ENCODE assay signal across 14 cellular contexts in the genomic region with DNA sequence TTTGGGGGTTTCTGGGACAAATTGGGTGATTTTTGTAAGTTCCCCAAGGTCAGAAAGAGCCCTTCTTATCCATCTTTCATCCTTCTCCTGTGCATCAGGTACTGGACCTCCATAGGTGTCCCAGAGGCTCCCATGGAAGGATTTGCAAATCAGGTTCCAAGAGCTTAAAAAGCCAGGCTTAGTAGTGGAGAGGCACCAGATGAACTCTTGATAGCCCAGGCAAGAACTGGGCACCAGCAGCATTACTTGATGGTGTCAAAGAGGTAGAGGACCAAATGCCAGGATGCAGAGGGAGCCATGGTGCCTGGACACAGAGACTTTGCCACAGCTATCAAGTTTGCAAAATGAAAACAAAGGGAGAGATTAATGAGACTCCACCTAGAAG. TPM values are rescaled to one million over a fixed set of nuclear protein-coding genes. Genes with fewer than 3 reads are reported as not detected.
DNase-seq lines count a peak whose midpoint lies in the region; TF ChIP-seq lines count a peak whose summit lies in the region.
"Had no signal": no experiment of that assay in that cellular context is flagged by ENCODE, and none has a peak within 500 bp of the region (broad histone marks: within the 10 kb centered on the region; RNA-seq: fewer than 3 reads in every experiment).

No MANE protein-coding gene starts in this region.

- H3K9me3 ChIP-seq in ES-I3 (ENCODE audit: control insufficient read depth, insufficient read depth, low read length), result no peaks in the 10 kb centered on the region
- H3K9me3 ChIP-seq in SJSA1 (replicated peaks), result no peaks in the 10 kb centered on the region
- no peaks in the 10 kb centered on the region for H3K9me3 ChIP-seq in hepatocyte (ENCODE audit: low read depth)
- H3K9me3 ChIP-seq in skeletal muscle satellite cell (replicated peaks; ENCODE audit: low read length), result no peaks in the 10 kb centered on the region
- H3K9me3 ChIP-seq: body of pancreas, HAP-1, pancreas had no signal

- peak overlapping the region; percentile 68 for H3K4me2 ChIP-seq in hepatocyte
- H3K4me2 ChIP-seq in skeletal muscle satellite cell (ENCODE audit: low read length), result peak overlapping the region; percentile 56

- no peaks in the 10 kb centered on the region for H3K36me3 Mint-ChIP-seq in activated T-cell treated with anti-CD3 and anti-CD28 coated beads, Interleukin-2, amount 50 U/mL, for 24 hours (ENCODE audit: low read depth)

- H3K9ac ChIP-seq in ES-I3 (ENCODE audit: low read depth, low read length) (peak overlapping the region; percentile 35; the same call in 1 of the 2 replicates), skeletal muscle satellite cell (ENCODE audit: low read depth, low read length) (peak overlapping the region; percentile 81)

- H3K27ac ChIP-seq in SJSA1 (0 out of 2 replicates have a peak overlapping the region, but pooled peaks have one; percentile 26), hepatocyte (peak overlapping the region; percentile 87)
- H3K27ac ChIP-seq: body of pancreas, pancreas had no signal

- H3K4me3 ChIP-seq in SJSA1, result no peak overlapping the region
- no peak overlapping the region for H3K4me3 ChIP-seq in hepatocyte
- no peak overlapping the region for H3K4me3 ChIP-seq in skeletal muscle satellite cell (ENCODE audit: low read length)
- H3K4me3 ChIP-seq: body of pancreas, HAP-1, lung, pancreas had no signal

- no peaks in the 10 kb centered on the region for H3K79me2 ChIP-seq in hepatocyte

- no peaks in the 10 kb centered on the region for H3K9me3 Mint-ChIP-seq in activated T-cell treated with anti-CD3 and anti-CD28 coated beads, Interleukin-2, amount 50 U/mL, for 24 hours
- H3K9me3 Mint-ChIP-seq: activated CD4-positive, alpha-beta T cell treated with anti-CD3 and anti-CD28 coated beads, Interleukin-2, amount 10 ng/mL, durations not matched to agents 7 days and 5 days; CD4-positive, alpha-beta T cell had no signal

- no peaks in the 10 kb centered on the region for H3K27me3 ChIP-seq in SJSA1 (replicated peaks)
- H3K27me3 ChIP-seq in hepatocyte, result no peaks in the 10 kb centered on the region
- no peaks in the 10 kb centered on the region for H3K27me3 ChIP-seq in skeletal muscle satellite cell (ENCODE audit: control insufficient read depth, insufficient read depth, low read length)
- H3K27me3 ChIP-seq: body of pancreas, pancreas had no signal

- H3K4me1 Mint-ChIP-seq in activated T-cell treated with anti-CD3 and anti-CD28 coated beads, Interleukin-2, amount 50 U/mL, for 24 hours (ENCODE audit: low read depth), result peaks cover 5% of the 10 kb centered on the region

- H4K20me1 ChIP-seq in hepatocyte (ENCODE audit: insufficient read depth, poor library complexity, severe bottlenecking), result no peaks in the 10 kb centered on the region

- TF ChIP-seq CTCF in hepatocyte (IDR thresholded peaks at IDR 0.05; ENCODE audit: poor library complexity), result no peak

- no peak overlapping the region for H3K27ac Mint-ChIP-seq in activated T-cell treated with anti-CD3 and anti-CD28 coated beads, Interleukin-2, amount 50 U/mL, for 24 hours
- H3K27ac Mint-ChIP-seq: activated CD4-positive, alpha-beta T cell treated with anti-CD3 and anti-CD28 coated beads, Interleukin-2, amount 10 ng/mL, durations not matched to agents 7 days and 5 days; CD4-positive, alpha-beta T cell had no signal

- no peak for DNase-seq in SJSA1 (ENCODE audit: low read depth in 1 of 2, low spot score in 2 of 2)
- no peak for DNase-seq in hepatocyte (ENCODE audit: low spot score)
- DNase-seq in A172 (ENCODE audit: low spot score), result no peak
- DNase-seq in activated T-cell treated with anti-CD3 and anti-CD28 coated beads, Interleukin-2, amount 50 U/mL, for 24 hours, result no peak
- DNase-seq in foreskin melanocyte, result no peak
- DNase-seq in GDM1 (lab: John Stamatoyannopoulos, UW), result no peak

- H3K27me3 Mint-ChIP-seq in activated T-cell treated with anti-CD3 and anti-CD28 coated beads, Interleukin-2, amount 50 U/mL, for 24 hours, result peaks cover 8% of the 10 kb centered on the region
- H3K27me3 Mint-ChIP-seq: CD4-positive, alpha-beta T cell had no signal

- H3K4me3 Mint-ChIP-seq in activated T-cell treated with anti-CD3 and anti-CD28 coated beads, Interleukin-2, amount 50 U/mL, for 24 hours, result no peak overlapping the region
- H3K4me3 Mint-ChIP-seq: activated CD4-positive, alpha-beta T cell treated with anti-CD3 and anti-CD28 coated beads, Interleukin-2, amount 10 ng/mL, durations not matched to agents 7 days and 5 days; CD4-positive, alpha-beta T cell had no signal

- H3K9me2 ChIP-seq in hepatocyte (replicated peaks; ENCODE audit: insufficient read depth), result no peaks in the 10 kb centered on the region

- H2AFZ ChIP-seq in hepatocyte, result peak overlapping the region; percentile 68

- no peaks in the 10 kb centered on the region for H3K36me3 ChIP-seq in ES-I3 (ENCODE audit: insufficient read depth, low read length)
- no peaks in the 10 kb centered on the region for H3K36me3 ChIP-seq in SJSA1
- no peaks in the 10 kb centered on the region for H3K36me3 ChIP-seq in hepatocyte (replicated peaks; ENCODE audit: insufficient read depth, low read depth)
- no peaks in the 10 kb centered on the region for H3K36me3 ChIP-seq in skeletal muscle satellite cell (ENCODE audit: insufficient read depth, low read length)
- H3K36me3 ChIP-seq: HAP-1, pancreas had no signal

- peaks cover 9% of the 10 kb centered on the region for H3K4me1 ChIP-seq in ES-I3 (ENCODE audit: insufficient read depth, low read length)
- peaks cover 45% of the 10 kb centered on the region for H3K4me1 ChIP-seq in SJSA1 (replicated peaks)
- peaks cover 30% of the 10 kb centered on the region for H3K4me1 ChIP-seq in hepatocyte (ENCODE audit: insufficient read depth)
- H3K4me1 ChIP-seq in skeletal muscle satellite cell (ENCODE audit: control insufficient read depth, insufficient read depth, low read length), result peaks cover 54% of the 10 kb centered on the region
- H3K4me1 ChIP-seq: pancreas had no signal

RNA-seq across cellular contexts. Expression of gene TRAM2, which starts 20.9 kb away (rescaled TPM):
- total RNA-seq in SJSA1 (2014; rRNA removed; shearing (Covaris generic)), result 59.7 and 98.1 TPM in 2 replicates
- 47.6 and 48.2 TPM in 2 replicates for total RNA-seq in hepatocyte
- polyA plus RNA-seq in hepatocyte, result 20.8 and 29.6 TPM in 2 replicates
- total RNA-seq in skeletal muscle satellite cell (2012; rRNA removed), result 117 and 131 TPM in 2 replicates
- total RNA-seq in A172 (2014; rRNA removed; shearing (Covaris generic)), result 91.1 and 104 TPM in 2 replicates
